28 cellular contexts compared by ENCODE assay signal in the genomic region with DNA sequence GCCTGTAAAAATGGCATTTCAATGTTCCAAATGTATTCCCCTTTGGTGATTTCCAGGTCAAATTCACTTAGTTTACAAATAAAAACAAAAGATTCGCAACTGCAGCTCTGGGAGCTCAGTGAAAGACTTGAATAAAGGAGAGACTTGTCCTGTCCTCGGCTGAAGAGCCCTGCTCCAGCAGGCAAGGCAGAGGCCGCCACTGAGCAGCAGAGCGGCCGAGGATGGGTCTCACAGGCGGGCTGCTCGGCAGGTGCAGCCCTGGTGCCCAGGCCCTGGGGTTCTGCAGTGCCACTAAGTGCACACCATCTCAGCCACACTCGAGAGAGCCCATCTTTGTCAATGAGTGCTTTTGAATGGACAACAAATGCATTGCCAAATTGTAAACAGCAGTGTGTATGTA.
"Had no signal": no experiment of that assay in that cellular context is flagged by ENCODE, and none has a peak within 500 bp of the region (broad histone marks: within the 10 kb centered on the region; RNA-seq: fewer than 3 reads in every experiment).

No MANE protein-coding gene starts in this region.

- H3K9me3 Mint-ChIP-seq: activated T-cell treated with anti-CD3 and anti-CD28 coated beads, Interleukin-2, amount 50 U/mL, for 4 hours; activated T-helper 2 cell treated with anti-CD3 and anti-CD28 coated beads, Interferon-gamma antibody, Interleukin-2, Interleukin-4, amounts not matched to agents 10 μg/mL and 5 μg/mL and 100 μg/mL, durations not matched to agents 14 hours and 24 hours and 36 hours; mesothelial cell of epicardium; natural killer cell had no signal

- DNase-seq: activated CD4-positive, alpha-beta T cell treated with anti-CD3 and anti-CD28 coated beads for 4 hours; activated CD4-positive, alpha-beta T cell treated with anti-CD3 and anti-CD28 coated beads, Interleukin-2, amount 50 U/mL, for 48 hours; activated CD4-positive, CD25-positive, alpha-beta regulatory T cell; activated CD8-positive, alpha-beta memory T cell treated with anti-CD3 and anti-CD28 coated beads, Interleukin-2, amount 50 U/mL, for 48 hours; activated naive CD4-positive, alpha-beta T cell; activated T-cell treated with anti-CD3 and anti-CD28 coated beads, Interleukin-2, amount 50 U/mL, for 4 hours; adrenal gland; central memory CD4-positive, alpha-beta T cell; dermis blood vessel endothelial cell; effector memory CD4-positive, alpha-beta T cell; foreskin melanocyte; natural killer cell; psoas muscle; spleen; stimulated activated CD4-positive, alpha-beta T cell treated with anti-CD3 and anti-CD28 coated beads, Interleukin-4, amount 100 ng/mL, for 1 hour; stimulated activated naive CD4-positive, alpha-beta T cell treated with Interleukin-2 at 50 U/mL for 16 hours; T1000; thyroid gland; upper lobe of right lung had no signal

- H3K9me3 ChIP-seq: adrenal gland, ascending aorta, psoas muscle, right atrium auricular region, thyroid gland, upper lobe of right lung had no signal

- H3K27ac Mint-ChIP-seq: activated naive CD8-positive, alpha-beta T cell; activated T-helper 2 cell treated with anti-CD3 and anti-CD28 coated beads, Interferon-gamma antibody, Interleukin-2, Interleukin-4, amounts not matched to agents 10 μg/mL and 5 μg/mL and 100 μg/mL, durations not matched to agents 14 hours and 24 hours and 36 hours; mesothelial cell of epicardium; natural killer cell; T-helper 1 cell treated with Interleukin-12 subunit alpha and Interleukin-12 subunit beta and Interleukin-4 antibody, amounts not matched to agents 30 μg/mL and 1 μg/mL, for 36 hours had no signal

- H3K36me3 Mint-ChIP-seq: activated naive CD8-positive, alpha-beta T cell; mesothelial cell of epicardium; natural killer cell had no signal

- H3K36me3 ChIP-seq: adrenal gland, ascending aorta, right atrium auricular region, spleen, thyroid gland, upper lobe of right lung had no signal

- ATAC-seq: activated T-cell treated with anti-CD3 and anti-CD28 coated beads, Interleukin-2, amount 50 U/mL, for 4 hours; esophagus mucosa; left lobe of liver; natural killer cell; psoas muscle; upper lobe of right lung had no signal

- H3K4me3 Mint-ChIP-seq: activated naive CD8-positive, alpha-beta T cell; activated T-cell treated with anti-CD3 and anti-CD28 coated beads, Interleukin-2, amount 50 U/mL, for 4 hours; mesothelial cell of epicardium; natural killer cell; T-helper 1 cell treated with Interleukin-12 subunit alpha and Interleukin-12 subunit beta and Interleukin-4 antibody, amounts not matched to agents 30 μg/mL and 1 μg/mL, for 36 hours had no signal

- H3K4me3 ChIP-seq: adrenal gland, ascending aorta, lung, psoas muscle, right atrium auricular region, spleen, thyroid gland, upper lobe of right lung had no signal

- H3K4me1 Mint-ChIP-seq: mesothelial cell of epicardium, natural killer cell had no signal

- H3K27ac ChIP-seq: adrenal gland, ascending aorta, psoas muscle, right atrium auricular region, spleen, thyroid gland, upper lobe of right lung had no signal

- H3K4me1 ChIP-seq: adrenal gland, ascending aorta, psoas muscle, right atrium auricular region, spleen, thyroid gland, upper lobe of right lung had no signal

- H3K27me3 ChIP-seq: adrenal gland, ascending aorta, right atrium auricular region, spleen, thyroid gland, upper lobe of right lung had no signal
